In the genomic region with DNA sequence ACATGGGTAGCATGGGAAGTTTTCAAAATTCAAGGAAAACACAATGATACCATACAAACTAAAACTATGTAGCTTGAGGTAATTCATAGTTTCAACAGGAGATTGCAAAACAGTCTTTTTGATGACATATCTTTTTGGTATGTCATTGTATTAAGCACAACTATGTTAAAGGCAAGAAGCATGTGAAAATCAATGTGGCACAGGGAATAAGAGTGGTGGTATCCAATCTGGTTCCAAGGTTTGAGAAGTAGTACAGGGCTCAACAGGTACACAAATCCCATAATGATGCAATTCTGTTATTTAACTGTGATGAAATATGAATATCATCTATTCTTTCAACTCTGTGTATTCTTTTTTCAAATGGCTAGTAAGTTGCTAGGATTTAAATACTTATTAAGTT, we compare ENCODE assay signal across 16 cellular contexts. TPM values are rescaled to one million over a fixed set of nuclear protein-coding genes. Genes with fewer than 3 reads are reported as not detected.
DNase-seq lines count a peak whose midpoint lies in the region.
"Had no signal": no experiment of that assay in that cellular context is flagged by ENCODE, and none has a peak within 500 bp of the region (broad histone marks: within the 10 kb centered on the region; RNA-seq: fewer than 3 reads in every experiment).

No MANE protein-coding gene starts in this region.

- H3K79me1 ChIP-seq in mesendoderm (ENCODE audit: low read length), result no peaks in the 10 kb centered on the region

- no peaks in the 10 kb centered on the region for H3K27me3 ChIP-seq in mesendoderm (ENCODE audit: insufficient read depth, low read length, poor library complexity)

- DNase-seq in GM03348 (ENCODE audit: low spot score), result peak; percentile 66
- peak; percentile 70 for DNase-seq in RPMI7951 (ENCODE audit: low read depth)
- DNase-seq in dedifferentiated amniotic fluid mesenchymal stem cell (ENCODE audit: extremely low spot score), result peak; percentile 77
- DNase-seq in mesendoderm, result peak; percentile 16
- no peak for DNase-seq in stimulated activated CD4-positive, alpha-beta T cell treated with anti-CD3 and anti-CD28 coated beads, Interleukin-1b, Interleukin-23, amount 100 ng/mL, for 48 hours
- DNase-seq in GM19238 (ENCODE audit: insufficient read length, low spot score), result no peak
- DNase-seq in cerebellum (ENCODE audit: low spot score), result no peak
- DNase-seq in pons (ENCODE audit: low spot score), result no peak
- DNase-seq: activated CD4-positive, alpha-beta T cell treated with anti-CD3 and anti-CD28 coated beads for 48 hours; amygdala; CD8-positive, alpha-beta T cell; endodermal cell; NCI-H2227 treated with DMSO at 0.1 percent for 48 hours; spleen had no signal

- H2BK120ac ChIP-seq in mesendoderm (ENCODE audit: low read depth, low read length), result no peak overlapping the region

- H3K4me3 ChIP-seq in mesendoderm (ENCODE audit: low read length), result no peak overlapping the region
- H3K4me3 ChIP-seq: spleen had no signal

- H3K4me1 ChIP-seq in mesendoderm (ENCODE audit: control insufficient read depth, low read depth, low read length), result no peaks in the 10 kb centered on the region
- H3K4me1 ChIP-seq: spleen had no signal

- H3K23ac ChIP-seq in mesendoderm (ENCODE audit: low read length), result no peak overlapping the region

- H3K56ac ChIP-seq in mesendoderm (ENCODE audit: low read length), result no peak overlapping the region

- no peak overlapping the region for H3K9ac ChIP-seq in mesendoderm (ENCODE audit: low read length)

- no peak overlapping the region for H3K4me2 ChIP-seq in mesendoderm (ENCODE audit: low read length)

- H2BK5ac ChIP-seq in mesendoderm (ENCODE audit: low read length), result no peak overlapping the region

- no peak overlapping the region for H2BK15ac ChIP-seq in mesendoderm (replicated peaks; ENCODE audit: low read depth)

- H3K4ac ChIP-seq in mesendoderm (ENCODE audit: low read depth, low read length), result no peak overlapping the region

- H3K36me3 ChIP-seq in mesendoderm (ENCODE audit: control insufficient read depth, insufficient read depth, low read length), result no peaks in the 10 kb centered on the region
- H3K36me3 ChIP-seq: spleen had no signal

- H2AK5ac ChIP-seq in mesendoderm (ENCODE audit: low read length), result no peak overlapping the region

- no peak overlapping the region for H3K27ac ChIP-seq in mesendoderm (ENCODE audit: low read depth, low read length)
- H3K27ac ChIP-seq: HL-60, spleen had no signal

- H3K18ac ChIP-seq in mesendoderm (ENCODE audit: low read length), result no peak overlapping the region

- H4K5ac ChIP-seq in mesendoderm (ENCODE audit: low read length), result no peak overlapping the region

- H4K8ac ChIP-seq in mesendoderm (ENCODE audit: low read depth, low read length), result no peak overlapping the region

- H3K79me2 ChIP-seq in mesendoderm (ENCODE audit: control insufficient read depth, insufficient read depth, low read length), result no peaks in the 10 kb centered on the region

RNA-seq across cellular contexts. Expression of a gene that starts 16.4 kb away (rescaled TPM):
- 0.72 and 1.3 TPM in 2 replicates for total RNA-seq in RPMI7951 (2014; rRNA removed; shearing (Covaris generic))
- 0.14 TPM for polyA plus RNA-seq in mesendoderm (2013, experiment 1 of 2)
- 0.10 TPM for polyA plus RNA-seq in mesendoderm (2013, experiment 2 of 2)
- total RNA-seq in cerebellum, result not detected
- total RNA-seq: spleen had no signal

RNA-seq across cellular contexts. Expression of a gene that starts 33.8 kb away (rescaled TPM):
- total RNA-seq in RPMI7951 (2014; rRNA removed; shearing (Covaris generic)), result 7.8 and 8.8 TPM in 2 replicates
- polyA plus RNA-seq in mesendoderm (2013, experiment 1 of 2), result 0.29 TPM
- 0.28 TPM for polyA plus RNA-seq in mesendoderm (2013, experiment 2 of 2)
- total RNA-seq in cerebellum, result not detected
- total RNA-seq: CD8-positive, alpha-beta T cell; endodermal cell; OCI-LY7; spleen had no signal

Comparison
In these comparisons a context has a peak if more than half of its experiments do, and no peak if none do; other contexts are left out.
1. DNase-seq: peak in GM03348 (single experiment), RPMI7951 (single experiment), dedifferentiated amniotic fluid mesenchymal stem cell (single experiment) and mesendoderm (single experiment); none in stimulated activated CD4-positive, alpha-beta T cell treated with anti-CD3 and anti-CD28 coated beads, Interleukin-1b, Interleukin-23, amount 100 ng/mL, for 48 hours (single experiment), GM19238 (single experiment), cerebellum (single experiment) and pons (single experiment).